1 cellular context compared by ENCODE assay signal in genomic region chr10:49164587-49165188, GRCh38.
TF ChIP-seq lines count a peak whose summit lies in the region.

No MANE protein-coding gene starts in this region.

TF ChIP-seq in H1, 55 proteins besides CTCF, POLR2A, EP300 and RAD21:
- TF ChIP-seq E2F6 (IDR thresholded peaks at IDR 0.05): peak; percentile 29; the same call in 1 of the 2 replicates
- TF ChIP-seq MAX (IDR thresholded peaks at IDR 0.05): peak; percentile 76
- no peak for TF ChIP-seq CHD2 (IDR thresholded peaks at IDR 0.05; ENCODE audit: low read length)
- TF ChIP-seq CREB1 (IDR thresholded peaks at IDR 0.05): peak; percentile 41; the same call in 1 of the 2 replicates
